ENCODE assay signal across 1 cellular context in the genomic region with DNA sequence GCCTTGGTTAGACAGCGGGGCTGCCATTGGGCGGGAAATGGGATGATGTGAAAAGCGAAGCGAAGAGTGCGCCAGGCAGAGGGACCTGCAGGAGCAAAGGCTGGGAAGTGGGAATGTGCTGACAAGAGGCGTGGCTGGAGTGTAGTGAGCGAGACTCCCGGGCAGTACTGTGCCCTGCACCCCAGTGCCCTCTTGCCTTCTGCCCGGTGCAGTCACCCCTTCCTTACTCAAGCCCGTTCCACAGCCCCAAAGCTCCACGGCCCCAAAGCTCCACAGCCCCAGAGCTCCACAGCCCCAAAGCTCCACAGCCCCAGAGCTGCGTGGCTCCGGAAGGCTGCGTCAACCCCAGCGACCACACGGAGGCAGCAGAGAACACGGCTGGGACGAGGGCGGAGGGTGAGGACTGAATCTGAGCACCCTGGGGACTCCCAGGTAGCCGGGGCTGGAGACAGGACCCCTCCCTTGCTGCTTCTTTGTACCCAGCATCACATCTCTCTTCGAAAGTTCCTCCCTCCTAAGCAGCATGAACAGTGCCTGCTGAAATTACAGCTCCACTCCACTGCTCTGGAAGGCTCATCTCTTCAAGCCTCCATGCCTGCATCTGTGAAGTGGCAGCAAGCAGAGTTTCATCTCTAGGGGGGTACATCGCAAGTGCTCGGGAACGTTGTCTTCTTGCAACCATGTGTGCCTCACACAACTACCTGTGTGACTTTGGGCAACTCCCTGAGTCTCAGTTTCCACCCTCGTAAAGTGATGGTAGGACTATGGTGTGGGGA.
TF ChIP-seq lines count a peak whose summit lies in the region.

No MANE protein-coding gene starts in this region.

TF ChIP-seq in GM12878, 131 proteins besides CTCF, POLR2A, EP300 and RAD21 (continued from another document):
- TF ChIP-seq, protein P1, sequence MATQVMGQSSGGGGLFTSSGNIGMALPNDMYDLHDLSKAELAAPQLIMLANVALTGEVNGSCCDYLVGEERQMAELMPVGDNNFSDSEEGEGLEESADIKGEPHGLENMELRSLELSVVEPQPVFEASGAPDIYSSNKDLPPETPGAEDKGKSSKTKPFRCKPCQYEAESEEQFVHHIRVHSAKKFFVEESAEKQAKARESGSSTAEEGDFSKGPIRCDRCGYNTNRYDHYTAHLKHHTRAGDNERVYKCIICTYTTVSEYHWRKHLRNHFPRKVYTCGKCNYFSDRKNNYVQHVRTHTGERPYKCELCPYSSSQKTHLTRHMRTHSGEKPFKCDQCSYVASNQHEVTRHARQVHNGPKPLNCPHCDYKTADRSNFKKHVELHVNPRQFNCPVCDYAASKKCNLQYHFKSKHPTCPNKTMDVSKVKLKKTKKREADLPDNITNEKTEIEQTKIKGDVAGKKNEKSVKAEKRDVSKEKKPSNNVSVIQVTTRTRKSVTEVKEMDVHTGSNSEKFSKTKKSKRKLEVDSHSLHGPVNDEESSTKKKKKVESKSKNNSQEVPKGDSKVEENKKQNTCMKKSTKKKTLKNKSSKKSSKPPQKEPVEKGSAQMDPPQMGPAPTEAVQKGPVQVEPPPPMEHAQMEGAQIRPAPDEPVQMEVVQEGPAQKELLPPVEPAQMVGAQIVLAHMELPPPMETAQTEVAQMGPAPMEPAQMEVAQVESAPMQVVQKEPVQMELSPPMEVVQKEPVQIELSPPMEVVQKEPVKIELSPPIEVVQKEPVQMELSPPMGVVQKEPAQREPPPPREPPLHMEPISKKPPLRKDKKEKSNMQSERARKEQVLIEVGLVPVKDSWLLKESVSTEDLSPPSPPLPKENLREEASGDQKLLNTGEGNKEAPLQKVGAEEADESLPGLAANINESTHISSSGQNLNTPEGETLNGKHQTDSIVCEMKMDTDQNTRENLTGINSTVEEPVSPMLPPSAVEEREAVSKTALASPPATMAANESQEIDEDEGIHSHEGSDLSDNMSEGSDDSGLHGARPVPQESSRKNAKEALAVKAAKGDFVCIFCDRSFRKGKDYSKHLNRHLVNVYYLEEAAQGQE (IDR thresholded peaks at IDR 0.05; ENCODE audit: low read depth, low read length): no peak
- TF ChIP-seq CHD1 (IDR thresholded peaks at IDR 0.05; ENCODE audit: low read depth, low read length) (no peak), ZNF622 (IDR thresholded peaks at IDR 0.05) (no peak), NBN (IDR thresholded peaks at IDR 0.05) (no peak)
- TF ChIP-seq, protein P2, sequence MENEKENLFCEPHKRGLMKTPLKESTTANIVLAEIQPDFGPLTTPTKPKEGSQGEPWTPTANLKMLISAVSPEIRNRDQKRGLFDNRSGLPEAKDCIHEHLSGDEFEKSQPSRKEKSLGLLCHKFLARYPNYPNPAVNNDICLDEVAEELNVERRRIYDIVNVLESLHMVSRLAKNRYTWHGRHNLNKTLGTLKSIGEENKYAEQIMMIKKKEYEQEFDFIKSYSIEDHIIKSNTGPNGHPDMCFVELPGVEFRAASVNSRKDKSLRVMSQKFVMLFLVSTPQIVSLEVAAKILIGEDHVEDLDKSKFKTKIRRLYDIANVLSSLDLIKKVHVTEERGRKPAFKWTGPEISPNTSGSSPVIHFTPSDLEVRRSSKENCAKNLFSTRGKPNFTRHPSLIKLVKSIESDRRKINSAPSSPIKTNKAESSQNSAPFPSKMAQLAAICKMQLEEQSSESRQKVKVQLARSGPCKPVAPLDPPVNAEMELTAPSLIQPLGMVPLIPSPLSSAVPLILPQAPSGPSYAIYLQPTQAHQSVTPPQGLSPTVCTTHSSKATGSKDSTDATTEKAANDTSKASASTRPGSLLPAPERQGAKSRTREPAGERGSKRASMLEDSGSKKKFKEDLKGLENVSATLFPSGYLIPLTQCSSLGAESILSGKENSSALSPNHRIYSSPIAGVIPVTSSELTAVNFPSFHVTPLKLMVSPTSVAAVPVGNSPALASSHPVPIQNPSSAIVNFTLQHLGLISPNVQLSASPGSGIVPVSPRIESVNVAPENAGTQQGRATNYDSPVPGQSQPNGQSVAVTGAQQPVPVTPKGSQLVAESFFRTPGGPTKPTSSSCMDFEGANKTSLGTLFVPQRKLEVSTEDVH (IDR thresholded peaks at IDR 0.05; ENCODE audit: low read depth, partially characterized antibody): no peak
